Comparison of ENCODE assay signal across 34 cellular contexts in the genomic region with DNA sequence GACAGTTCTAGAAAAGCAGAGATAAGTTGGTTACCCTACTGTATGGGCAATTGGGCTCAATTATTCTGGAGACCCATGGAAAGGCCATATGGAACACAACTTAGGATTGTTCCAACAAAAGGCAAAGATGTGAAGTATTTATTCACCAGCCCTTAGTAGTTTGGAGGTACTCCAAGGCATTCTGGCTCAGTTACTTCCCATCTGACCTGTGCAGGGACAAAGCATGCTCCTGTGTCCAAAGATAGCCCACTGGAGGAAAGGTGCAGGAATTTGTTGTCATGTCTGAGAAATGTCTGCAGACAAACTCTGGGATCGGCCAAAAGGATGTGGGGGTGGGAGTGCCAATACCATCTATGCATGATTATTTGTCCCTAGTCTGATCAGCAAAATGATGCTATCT.
"Had no signal": no experiment of that assay in that cellular context is flagged by ENCODE, and none has a peak within 500 bp of the region (broad histone marks: within the 10 kb centered on the region; RNA-seq: fewer than 3 reads in every experiment).

No MANE protein-coding gene starts in this region.

- DNase-seq: activated CD4-positive, alpha-beta T cell treated with anti-CD3 and anti-CD28 coated beads for 1 hour; activated CD4-positive, alpha-beta T cell treated with anti-CD3 and anti-CD28 coated beads for 4 hours; activated CD4-positive, alpha-beta T cell treated with anti-CD3 and anti-CD28 coated beads, Interleukin-2, amount 10 ng/mL, durations not matched to agents 7 days and 5 days; activated CD4-positive, alpha-beta T cell treated with anti-CD3 and anti-CD28 coated beads, Interleukin-2, amount 50 U/mL, for 4 hours; activated CD4-positive, CD25-positive, alpha-beta regulatory T cell; activated CD8-positive, alpha-beta memory T cell treated with anti-CD3 and anti-CD28 coated beads, Interleukin-2, amount 10 ng/mL, durations not matched to agents 7 days and 5 days; activated CD8-positive, alpha-beta memory T cell treated with anti-CD3 and anti-CD28 coated beads, Interleukin-2, amount 50 U/mL, for 4 hours; activated CD8-positive, alpha-beta T cell treated with anti-CD3 and anti-CD28 coated beads, Interleukin-2, amount 10 ng/mL, durations not matched to agents 7 days and 5 days; activated effector memory CD4-positive, alpha-beta T cell treated with anti-CD3 and anti-CD28 coated beads, Interleukin-2, amount 50 U/mL, for 16 hours; activated naive CD4-positive, alpha-beta T cell treated with anti-CD3 and anti-CD28 coated beads, Interleukin-2, amount 10 ng/mL, durations not matched to agents 7 days and 5 days; activated T-cell treated with anti-CD3 and anti-CD28 coated beads, Interleukin-2, amount 50 U/mL, for 1 hour; activated T-cell treated with anti-CD3 and anti-CD28 coated beads, Interleukin-2, amount 50 U/mL, for 48 hours; amniotic stem cell; anterior cingulate cortex; brain microvascular endothelial cell; caudate nucleus; cortex of kidney; dermis blood vessel endothelial cell; effector CD4-positive, alpha-beta T cell; effector memory CD8-positive, alpha-beta T cell; erythroblast; foreskin keratinocyte; gastrocnemius medialis; glutamatergic neuron; SW 1271; T-cell; T1000 had no signal

- H3K27ac ChIP-seq: brain microvascular endothelial cell, esophagus muscularis mucosa, foreskin keratinocyte, gastrocnemius medialis had no signal

- H3K27ac Mint-ChIP-seq: activated CD4-positive, alpha-beta T cell treated with anti-CD3 and anti-CD28 coated beads, Interleukin-2, amount 10 ng/mL, durations not matched to agents 7 days and 5 days; activated CD8-positive, alpha-beta memory T cell treated with anti-CD3 and anti-CD28 coated beads, Interleukin-2, amount 10 ng/mL, durations not matched to agents 7 days and 5 days; activated CD8-positive, alpha-beta T cell treated with anti-CD3 and anti-CD28 coated beads, Interleukin-2, amount 10 ng/mL, durations not matched to agents 7 days and 5 days; activated naive CD4-positive, alpha-beta T cell treated with anti-CD3 and anti-CD28 coated beads, Interleukin-2, amount 10 ng/mL, durations not matched to agents 7 days and 5 days; activated naive CD8-positive, alpha-beta T cell; activated T-helper 1 cell treated with anti-CD3 and anti-CD28 coated beads, Interleukin-12 subunit alpha, Interleukin-12 subunit beta, Interleukin-2, Interleukin-4 antibody, amounts not matched to agents 30 ng/mL and 10 ng/mL and 1 ng/mL, durations not matched to agents 14 hours and 24 hours and 36 hours; activated T-helper 2 cell treated with anti-CD3 and anti-CD28 coated beads, Interferon-gamma antibody, Interleukin-2, Interleukin-4, amounts not matched to agents 10 μg/mL and 5 μg/mL and 100 μg/mL, durations not matched to agents 14 hours and 24 hours and 36 hours; effector memory CD8-positive, alpha-beta T cell; T-helper 1 cell treated with Interleukin-12 subunit alpha and Interleukin-12 subunit beta and Interleukin-4 antibody, amounts not matched to agents 30 μg/mL and 1 μg/mL, for 36 hours had no signal

- H3K36me3 ChIP-seq: brain microvascular endothelial cell, esophagus muscularis mucosa, gastrocnemius medialis had no signal

- ATAC-seq: activated CD8-positive, alpha-beta memory T cell treated with anti-CD3 and anti-CD28 coated beads, Interleukin-2, amount 10 ng/mL, durations not matched to agents 7 days and 5 days; activated CD8-positive, alpha-beta T cell treated with anti-CD3 and anti-CD28 coated beads, Interleukin-2, amount 10 ng/mL, durations not matched to agents 7 days and 5 days; effector memory CD8-positive, alpha-beta T cell; foreskin keratinocyte; gastrocnemius medialis; T-cell had no signal

- FAIRE-seq: astrocyte, bronchial epithelial cell had no signal

- H3K9me3 ChIP-seq: esophagus muscularis mucosa, gastrocnemius medialis had no signal

- H3K27me3 ChIP-seq: brain microvascular endothelial cell, esophagus muscularis mucosa, foreskin keratinocyte, gastrocnemius medialis had no signal

- H3K9me3 Mint-ChIP-seq: activated T-helper 2 cell treated with anti-CD3 and anti-CD28 coated beads, Interferon-gamma antibody, Interleukin-2, Interleukin-4, amounts not matched to agents 10 μg/mL and 5 μg/mL and 100 μg/mL, durations not matched to agents 14 hours and 24 hours and 36 hours; T-cell had no signal

- H3K27me3 Mint-ChIP-seq: activated CD4-positive, alpha-beta T cell treated with anti-CD3 and anti-CD28 coated beads, Interleukin-2, amount 10 ng/mL, durations not matched to agents 7 days and 5 days; activated CD8-positive, alpha-beta memory T cell treated with anti-CD3 and anti-CD28 coated beads, Interleukin-2, amount 10 ng/mL, durations not matched to agents 7 days and 5 days; activated naive CD4-positive, alpha-beta T cell treated with anti-CD3 and anti-CD28 coated beads, Interleukin-2, amount 10 ng/mL, durations not matched to agents 7 days and 5 days; activated naive CD8-positive, alpha-beta T cell; effector memory CD8-positive, alpha-beta T cell; T-cell had no signal

- H3K4me3 Mint-ChIP-seq: activated CD4-positive, alpha-beta T cell treated with anti-CD3 and anti-CD28 coated beads, Interleukin-2, amount 10 ng/mL, durations not matched to agents 7 days and 5 days; activated CD8-positive, alpha-beta memory T cell treated with anti-CD3 and anti-CD28 coated beads, Interleukin-2, amount 10 ng/mL, durations not matched to agents 7 days and 5 days; activated CD8-positive, alpha-beta T cell treated with anti-CD3 and anti-CD28 coated beads, Interleukin-2, amount 10 ng/mL, durations not matched to agents 7 days and 5 days; activated naive CD4-positive, alpha-beta T cell treated with anti-CD3 and anti-CD28 coated beads, Interleukin-2, amount 10 ng/mL, durations not matched to agents 7 days and 5 days; activated naive CD8-positive, alpha-beta T cell; activated T-helper 1 cell treated with anti-CD3 and anti-CD28 coated beads, Interleukin-12 subunit alpha, Interleukin-12 subunit beta, Interleukin-2, Interleukin-4 antibody, amounts not matched to agents 30 ng/mL and 10 ng/mL and 1 ng/mL, durations not matched to agents 14 hours and 24 hours and 36 hours; effector memory CD8-positive, alpha-beta T cell; T-cell; T-helper 1 cell treated with Interleukin-12 subunit alpha and Interleukin-12 subunit beta and Interleukin-4 antibody, amounts not matched to agents 30 μg/mL and 1 μg/mL, for 36 hours had no signal

- H3K4me3 ChIP-seq: esophagus muscularis mucosa, gastrocnemius medialis had no signal

- H3K36me3 Mint-ChIP-seq: T-cell had no signal
